Comparison of ENCODE assay signal across 2 cellular contexts in the genomic region with DNA sequence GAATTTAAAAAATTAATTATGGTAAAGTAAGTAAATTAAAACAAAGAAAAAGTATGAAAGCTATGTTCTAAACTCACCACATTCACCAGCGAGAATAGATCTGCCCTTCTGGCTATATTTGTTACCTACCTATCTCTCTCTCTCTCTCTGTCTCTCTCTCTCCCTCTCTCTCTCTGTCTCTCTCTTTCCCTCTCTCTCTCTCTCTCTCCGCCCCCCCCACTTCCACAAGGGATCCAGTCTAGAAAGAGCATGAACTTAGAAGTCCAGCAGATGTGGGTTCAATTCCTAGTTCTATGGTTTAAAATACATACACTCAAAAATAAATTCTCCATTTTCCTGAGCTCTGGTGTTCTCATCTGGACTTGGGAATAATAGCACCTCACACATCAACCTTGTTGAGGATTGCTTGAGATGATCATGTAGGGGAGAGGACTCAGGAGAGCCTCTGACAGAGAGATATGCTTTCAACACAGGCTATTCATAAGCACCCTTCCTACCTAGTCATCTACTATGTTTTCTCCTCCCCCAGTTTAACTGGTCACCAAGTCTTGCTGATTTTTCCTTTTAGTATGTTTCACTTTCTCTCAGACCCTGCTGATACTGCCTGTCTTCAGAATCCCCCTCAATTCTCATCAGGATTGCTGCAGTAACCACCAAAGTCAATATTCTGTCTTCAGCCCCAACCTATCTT.
TF ChIP-seq lines count a peak whose summit lies in the region.

No MANE protein-coding gene starts in this region.

TF ChIP-seq in HEK293, 187 proteins besides CTCF, POLR2A, EP300 and RAD21 (continued from another document):
- TF ChIP-seq ZNF558 (tag by site-specific recombination; IDR thresholded peaks at IDR 0.05) (no peak), ZXDB (tag by site-specific recombination; IDR thresholded peaks at IDR 0.05) (no peak)

TF ChIP-seq in K562, 482 proteins besides CTCF, POLR2A, EP300 and RAD21 (continued from another document):
- TF ChIP-seq POLR2G (IDR thresholded peaks at IDR 0.05; ENCODE audit: low read depth, low read length) (peak; percentile 39; the same call in 1 of the 2 replicates), SNIP1 (IDR thresholded peaks at IDR 0.05; ENCODE audit: low read depth) (no peak)
- TF ChIP-seq, protein P1, sequence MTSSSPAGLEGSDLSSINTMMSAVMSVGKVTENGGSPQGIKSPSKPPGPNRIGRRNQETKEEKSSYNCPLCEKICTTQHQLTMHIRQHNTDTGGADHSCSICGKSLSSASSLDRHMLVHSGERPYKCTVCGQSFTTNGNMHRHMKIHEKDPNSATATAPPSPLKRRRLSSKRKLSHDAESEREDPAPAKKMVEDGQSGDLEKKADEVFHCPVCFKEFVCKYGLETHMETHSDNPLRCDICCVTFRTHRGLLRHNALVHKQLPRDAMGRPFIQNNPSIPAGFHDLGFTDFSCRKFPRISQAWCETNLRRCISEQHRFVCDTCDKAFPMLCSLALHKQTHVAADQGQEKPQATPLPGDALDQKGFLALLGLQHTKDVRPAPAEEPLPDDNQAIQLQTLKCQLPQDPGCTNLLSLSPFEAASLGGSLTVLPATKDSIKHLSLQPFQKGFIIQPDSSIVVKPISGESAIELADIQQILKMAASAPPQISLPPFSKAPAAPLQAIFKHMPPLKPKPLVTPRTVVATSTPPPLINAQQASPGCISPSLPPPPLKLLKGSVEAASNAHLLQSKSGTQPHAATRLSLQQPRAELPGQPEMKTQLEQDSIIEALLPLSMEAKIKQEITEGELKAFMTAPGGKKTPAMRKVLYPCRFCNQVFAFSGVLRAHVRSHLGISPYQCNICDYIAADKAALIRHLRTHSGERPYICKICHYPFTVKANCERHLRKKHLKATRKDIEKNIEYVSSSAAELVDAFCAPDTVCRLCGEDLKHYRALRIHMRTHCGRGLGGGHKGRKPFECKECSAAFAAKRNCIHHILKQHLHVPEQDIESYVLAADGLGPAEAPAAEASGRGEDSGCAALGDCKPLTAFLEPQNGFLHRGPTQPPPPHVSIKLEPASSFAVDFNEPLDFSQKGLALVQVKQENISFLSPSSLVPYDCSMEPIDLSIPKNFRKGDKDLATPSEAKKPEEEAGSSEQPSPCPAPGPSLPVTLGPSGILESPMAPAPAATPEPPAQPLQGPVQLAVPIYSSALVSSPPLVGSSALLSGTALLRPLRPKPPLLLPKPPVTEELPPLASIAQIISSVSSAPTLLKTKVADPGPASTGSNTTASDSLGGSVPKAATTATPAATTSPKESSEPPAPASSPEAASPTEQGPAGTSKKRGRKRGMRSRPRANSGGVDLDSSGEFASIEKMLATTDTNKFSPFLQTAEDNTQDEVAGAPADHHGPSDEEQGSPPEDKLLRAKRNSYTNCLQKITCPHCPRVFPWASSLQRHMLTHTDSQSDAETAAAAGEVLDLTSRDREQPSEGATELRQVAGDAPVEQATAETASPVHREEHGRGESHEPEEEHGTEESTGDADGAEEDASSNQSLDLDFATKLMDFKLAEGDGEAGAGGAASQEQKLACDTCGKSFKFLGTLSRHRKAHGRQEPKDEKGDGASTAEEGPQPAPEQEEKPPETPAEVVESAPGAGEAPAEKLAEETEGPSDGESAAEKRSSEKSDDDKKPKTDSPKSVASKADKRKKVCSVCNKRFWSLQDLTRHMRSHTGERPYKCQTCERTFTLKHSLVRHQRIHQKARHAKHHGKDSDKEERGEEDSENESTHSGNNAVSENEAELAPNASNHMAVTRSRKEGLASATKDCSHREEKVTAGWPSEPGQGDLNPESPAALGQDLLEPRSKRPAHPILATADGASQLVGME (CRISPR knock-in tag; IDR thresholded peaks at IDR 0.05): no peak
